In genomic region chr9:130199605-130200004, GRCh38 we compare ENCODE assay signal across 10 cellular contexts. TPM values are rescaled to one million over a fixed set of nuclear protein-coding genes. Genes with fewer than 3 reads are reported as not detected.
A peak's percentile ranks its signal among the peaks of the same experiment; 100 is the strongest.
DNase-seq lines count a peak whose midpoint lies in the region; ATAC-seq and TF ChIP-seq lines count a peak whose summit lies in the region.
"Had no signal": no experiment of that assay in that cellular context is flagged by ENCODE, and none has a peak within 500 bp of the region (broad histone marks: within the 10 kb centered on the region; RNA-seq: fewer than 3 reads in every experiment).

No MANE protein-coding gene starts in this region.

- TF ChIP-seq CTCF in HFF-Myc (IDR thresholded peaks at IDR 0.05; ENCODE audit: low read depth, low read length, missing control alignments): no peak
- TF ChIP-seq CTCF in WTC11 (IDR thresholded peaks at IDR 0.05): no peak
- no peak for TF ChIP-seq CTCF in fibroblast of the aortic adventitia (IDR thresholded peaks at IDR 0.05; ENCODE audit: insufficient read depth, low read length)

- H3K9me3 ChIP-seq in stomach smooth muscle (ENCODE audit: control insufficient read depth in 2 of 2, low read length in 2 of 2): no peaks in the 10 kb centered on the region
- H3K9me3 ChIP-seq: spleen had no signal

- POLR2A ChIA-PET in WTC11 (lab: Charles Lee): no interaction called here

- H3K36me3 ChIP-seq in stomach smooth muscle (ENCODE audit: control insufficient read depth in 2 of 2, insufficient read depth in 2 of 2, low read length in 2 of 2): peaks cover 0 to under 1% of the 10 kb centered on the region in 2 donors
- H3K36me3 ChIP-seq: spleen had no signal

- no peaks in the 10 kb centered on the region for H3K36me3 Mint-ChIP-seq in WTC11

- CTCF ChIA-PET in WTC11 (lab: Charles Lee): no interaction called here

- peak overlapping the region; percentile 62 to 81 for H3K9ac ChIP-seq in stomach smooth muscle (ENCODE audit: low read length in 2 of 2)

- DNase-seq in HFF-Myc (ENCODE audit: extremely low read depth, low read depth) (peak; percentile 39), WTC11 (ENCODE audit: low spot score) (no peak), fibroblast of the aortic adventitia (ENCODE audit: low read depth) (peak; percentile 28), NCI-H1694 treated with DMSO at 0.1 percent for 48 hours (lab: John Stamatoyannopoulos, UW) (no peak), putamen (ENCODE audit: low spot score) (no peak), AG08395 (ENCODE audit: low spot score) (no peak)
- DNase-seq: activated CD8-positive, alpha-beta memory T cell treated with anti-CD3 and anti-CD28 coated beads, Interleukin-2, amount 50 U/mL, for 48 hours; DMS153; spleen had no signal

- H3K27ac Mint-ChIP-seq in WTC11: peak overlapping the region; percentile 38; the same call in 1 of the 2 replicates

- no peak overlapping the region for H3K4me3 ChIP-seq in HFF-Myc (replicated peaks; ENCODE audit: low read depth, low read length)
- H3K4me3 ChIP-seq in fibroblast of the aortic adventitia (ENCODE audit: low read depth, low read length): no peak overlapping the region
- H3K4me3 ChIP-seq in stomach smooth muscle (ENCODE audit: low read length in 2 of 2): peak overlapping the region in 1 of 2 donors; percentile 35
- H3K4me3 ChIP-seq: spleen had no signal

- peaks cover 7% of the 10 kb centered on the region for H3K4me1 Mint-ChIP-seq in WTC11

- peaks cover 70% of the 10 kb centered on the region for H3K4me1 ChIP-seq in stomach smooth muscle (ENCODE audit: control insufficient read depth, insufficient read depth, low read length)
- H3K4me1 ChIP-seq: spleen had no signal

- H3K27me3 Mint-ChIP-seq in WTC11 (ENCODE audit: low read depth): no peaks in the 10 kb centered on the region; the same call in 1 of the 2 replicates

- H3K27ac ChIP-seq in stomach smooth muscle (ENCODE audit: low read length): peak overlapping the region; percentile 98
- H3K27ac ChIP-seq: spleen had no signal

- H3K27me3 ChIP-seq in stomach smooth muscle (ENCODE audit: control insufficient read depth in 1 of 2, insufficient read depth in 2 of 2, low read length in 2 of 2): no peaks in the 10 kb centered on the region

- H3K4me3 Mint-ChIP-seq in WTC11: no peak overlapping the region

- ATAC-seq in WTC11: no peak

- no peaks in the 10 kb centered on the region for H3K9me3 Mint-ChIP-seq in WTC11

TF ChIP-seq in WTC11, 78 proteins besides CTCF, POLR2A, EP300 and RAD21 (continues in another document):
- no peak for TF ChIP-seq SP1 (CRISPR knock-in tag; conservative IDR thresholded peaks at IDR 0.05)
- no peak for TF ChIP-seq USF1 (CRISPR knock-in tag; IDR thresholded peaks at IDR 0.05)
- no peak for TF ChIP-seq ELF4 (CRISPR knock-in tag; IDR thresholded peaks at IDR 0.05; ENCODE audit: low read depth)
- no peak for TF ChIP-seq TCF7 (CRISPR knock-in tag; IDR thresholded peaks at IDR 0.05; ENCODE audit: low read depth)
- no peak for TF ChIP-seq AFF4 (CRISPR knock-in tag; IDR thresholded peaks at IDR 0.05; ENCODE audit: borderline replicate concordance)
- no peak for TF ChIP-seq ZSCAN18 (CRISPR knock-in tag; IDR thresholded peaks at IDR 0.05)
- TF ChIP-seq ATF2 (CRISPR knock-in tag; IDR thresholded peaks at IDR 0.05; ENCODE audit: borderline replicate concordance, low read depth): no peak
- no peak for TF ChIP-seq ZNF532 (CRISPR knock-in tag; IDR thresholded peaks at IDR 0.05; ENCODE audit: borderline replicate concordance)
- no peak for TF ChIP-seq RORB (CRISPR knock-in tag; IDR thresholded peaks at IDR 0.05)
- no peak for TF ChIP-seq ZNF416 (CRISPR knock-in tag; IDR thresholded peaks at IDR 0.05)
- TF ChIP-seq NFE2L1 (CRISPR knock-in tag; IDR thresholded peaks at IDR 0.05): no peak

RNA-seq across cellular contexts. Expression of gene NCS1, which starts 27.4 kb away (rescaled TPM):
- total RNA-seq in WTC11 (2021): 31.8 to 32.6 TPM (median 32.4 TPM) in 3 replicates
- 10.7 and 39.2 TPM in 2 replicates for total RNA-seq in fibroblast of the aortic adventitia (ENCODE audit: low replicate concordance)

Comparison
In these comparisons a context has a peak if more than half of its experiments do, and no peak if none do; other contexts are left out.
1. DNase-seq: peak in HFF-Myc (single experiment) and fibroblast of the aortic adventitia (single experiment); none in WTC11 (single experiment), NCI-H1694 treated with DMSO at 0.1 percent for 48 hours (single experiment), putamen (single experiment) and AG08395 (single experiment).